Comparison of ENCODE assay signal across 9 cellular contexts in the genomic region with DNA sequence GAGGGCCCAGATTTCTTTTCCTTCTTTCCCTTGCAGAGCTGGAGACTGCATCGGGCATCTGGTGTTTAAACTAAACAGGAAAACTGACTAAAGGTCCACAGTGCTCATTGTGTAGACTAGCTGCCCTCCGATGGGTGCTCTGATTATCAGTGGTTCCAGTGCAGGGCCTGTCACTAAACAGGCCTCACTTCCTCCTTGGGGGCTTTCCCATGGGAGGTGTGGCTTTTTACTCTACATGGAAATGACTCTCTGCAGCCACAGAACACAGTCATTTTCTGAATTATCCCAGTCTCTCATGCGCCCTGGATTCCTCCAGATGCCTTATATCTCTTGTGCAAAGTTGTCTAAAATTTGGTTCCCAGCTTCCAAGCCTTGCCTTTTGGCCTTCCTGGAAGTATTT.
DNase-seq lines count a peak whose midpoint lies in the region; ATAC-seq and TF ChIP-seq lines count a peak whose summit lies in the region.
"Had no signal": no experiment of that assay in that cellular context is flagged by ENCODE, and none has a peak within 500 bp of the region (broad histone marks: within the 10 kb centered on the region; RNA-seq: fewer than 3 reads in every experiment).

No MANE protein-coding gene starts in this region.

- H3K9me3 Mint-ChIP-seq in T-cell, result no peaks in the 10 kb centered on the region

- H3K36me3 Mint-ChIP-seq in T-cell, result no peaks in the 10 kb centered on the region

- POLR2A ChIA-PET in T-cell (lab: Charles Lee), result no interaction called here

- H3K4me3 ChIP-seq in lower leg skin (ENCODE audit: low read depth, poor library complexity, severe bottlenecking), result no peak overlapping the region

- 66 to 68% methylated on average over 3 of the region's 3 CpGs for WGBS in lower leg skin, 2 donors

- TF ChIP-seq POLR2A in GM18505 (IDR thresholded peaks at IDR 0.05; ENCODE audit: borderline replicate concordance, extremely low read depth, insufficient read depth, insufficient read length), result no peak
- no peak for TF ChIP-seq POLR2A in lower leg skin (IDR thresholded peaks at IDR 0.05)

- CTCF ChIA-PET in T-cell (lab: Charles Lee), result interaction anchor here (0.7 kb wide), 2 partner anchors 12 to 26 kb away, joined by 3 to 4 read pairs; no protein-coding TSS in a partner anchor

- no peak overlapping the region for H3K4me3 Mint-ChIP-seq in T-cell

- peaks cover 0 to 7% (median 0%) of the 10 kb centered on the region in 3 donors for H3K4me1 Mint-ChIP-seq in T-cell

- ATAC-seq in GM18505 (IDR thresholded peaks at IDR 0.05; ENCODE audit: unreplicated experiment) (peak; percentile 97), GM21619 (IDR thresholded peaks at IDR 0.05; ENCODE audit: unreplicated experiment) (peak; percentile 98), left lobe of liver (peak; percentile 39), T-cell (replicated peaks in 1 of 4) (no peak)
- ATAC-seq: HCT116 had no signal

- TF ChIP-seq CTCF in lower leg skin (IDR thresholded peaks at IDR 0.05), result no peak

- H3K27ac Mint-ChIP-seq in T-cell, result no peak overlapping the region

- peaks cover 2 to 3% of the 10 kb centered on the region in 2 donors for H3K27me3 Mint-ChIP-seq in T-cell

- intact Hi-C loops in lower leg skin (cut with DNase I; ENCODE audit: low total_unique reads), result no loop called here

- DNase-seq in HK-2 (ENCODE audit: unreplicated experiment), result peak; percentile 35
- DNase-seq in left lobe of liver (ENCODE audit: low spot score), result no peak
- no peak for DNase-seq in lower leg skin (ENCODE audit: low spot score in 2 of 2)
- no peak for DNase-seq in retina
- DNase-seq in amniotic stem cell (lab: John Stamatoyannopoulos, UW), result no peak
- DNase-seq in T-cell, result no peak

Comparison
In these comparisons a context has a peak if more than half of its experiments do, and no peak if none do; other contexts are left out.
1. ATAC-seq: peak in GM18505 (single experiment), GM21619 (single experiment) and left lobe of liver (single experiment); none in T-cell (0 of 4).